Comparison of ENCODE assay signal across 39 cellular contexts in the genomic region with DNA sequence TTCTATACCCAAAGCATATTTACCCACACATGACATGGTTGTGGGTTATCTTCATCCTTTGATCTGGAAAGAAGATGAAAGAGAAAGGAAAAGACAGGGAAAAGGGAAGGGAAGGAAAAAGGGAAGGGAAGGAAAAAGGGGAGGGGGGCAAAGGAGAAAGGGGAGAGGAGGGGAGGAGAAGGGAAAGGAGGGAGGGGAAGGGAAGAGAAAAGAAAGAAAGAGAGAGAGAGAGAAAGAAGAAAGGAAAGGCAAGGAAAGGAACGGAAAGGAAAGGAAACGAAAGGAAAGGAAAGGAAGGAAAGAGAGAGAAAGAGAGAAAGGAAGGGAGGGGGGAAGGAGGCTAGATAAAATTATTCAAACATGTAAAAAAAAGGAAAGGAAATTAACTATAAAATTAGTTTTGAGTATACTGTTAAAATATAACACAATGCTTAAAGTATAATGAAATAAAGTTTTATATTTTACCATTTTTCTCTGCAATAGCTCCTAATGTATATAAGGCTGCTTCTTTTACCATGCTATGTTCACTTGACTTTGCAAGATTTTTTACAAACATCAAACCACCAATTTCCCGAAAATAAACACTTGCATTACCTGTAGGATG. TPM values are rescaled to one million over a fixed set of nuclear protein-coding genes. Genes with fewer than 3 reads are reported as not detected.
"Had no signal": no experiment of that assay in that cellular context is flagged by ENCODE, and none has a peak within 500 bp of the region (broad histone marks: within the 10 kb centered on the region; RNA-seq: fewer than 3 reads in every experiment).

No MANE protein-coding gene starts in this region.

- H3K9me3 Mint-ChIP-seq: activated B cell treated with CpG ODN at 0.5 μM for 24 hours; activated CD4-positive, alpha-beta memory T cell treated with anti-CD3 and anti-CD28 coated beads for 36 hours; activated CD4-positive, alpha-beta T cell treated with anti-CD3 and anti-CD28 coated beads, Interleukin-2, amount 10 ng/mL, durations not matched to agents 24 days and 14 days; activated CD8-positive, alpha-beta T cell treated with anti-CD3 and anti-CD28 coated beads for 36 hours; activated naive CD4-positive, alpha-beta T cell treated with anti-CD3 and anti-CD28 coated beads for 36 hours; activated naive CD4-positive, alpha-beta T cell treated with anti-CD3 and anti-CD28 coated beads, Interleukin-2, amount 50 U/mL, for 72 hours; activated naive CD8-positive, alpha-beta T cell treated with anti-CD3 and anti-CD28 coated beads for 36 hours; activated T-cell treated with anti-CD3 and anti-CD28 coated beads, Interleukin-2, amount 50 U/mL, for 4 hours; activated T-cell treated with anti-CD3 and anti-CD28 coated beads, Interleukin-2, amount 50 U/mL, for 72 hours; activated T-helper 1 cell treated with anti-CD3 and anti-CD28 coated beads, Interleukin-12 subunit alpha, Interleukin-12 subunit beta, Interleukin-2, Interleukin-4 antibody, amounts not matched to agents 30 ng/mL and 10 ng/mL and 1 ng/mL, durations not matched to agents 14 hours and 24 hours and 36 hours; activated T-helper 17 cell treated with anti-CD3 and anti-CD28 coated beads, Interleukin-2, amount 50 U/mL, for 72 hours; T-helper 1 cell treated with Interleukin-12 subunit alpha and Interleukin-12 subunit beta and Interleukin-4 antibody, amounts not matched to agents 30 μg/mL and 1 μg/mL, for 36 hours; T-helper 2 cell treated with Interferon-gamma antibody and Interleukin-4, amounts not matched to agents 5 μg/mL and 100 μg/mL, for 36 hours had no signal

- ATAC-seq: activated CD8-positive, alpha-beta T cell treated with anti-CD3 and anti-CD28 coated beads for 36 hours; activated naive CD4-positive, alpha-beta T cell treated with anti-CD3 and anti-CD28 coated beads, Interleukin-2, amount 50 U/mL, for 72 hours; activated T-cell treated with anti-CD3 and anti-CD28 coated beads, Interleukin-2, amount 50 U/mL, for 4 hours; activated T-cell treated with anti-CD3 and anti-CD28 coated beads, Interleukin-2, amount 50 U/mL, for 72 hours; activated T-helper 17 cell treated with anti-CD3 and anti-CD28 coated beads, Interleukin-2, amount 50 U/mL, for 72 hours; body of pancreas had no signal

- H3K4me3 Mint-ChIP-seq: activated B cell treated with CpG ODN at 0.5 μM for 24 hours; activated CD4-positive, alpha-beta memory T cell treated with anti-CD3 and anti-CD28 coated beads for 36 hours; activated CD4-positive, alpha-beta T cell treated with anti-CD3 and anti-CD28 coated beads, Interleukin-2, amount 10 ng/mL, durations not matched to agents 24 days and 14 days; activated CD8-positive, alpha-beta T cell treated with anti-CD3 and anti-CD28 coated beads for 36 hours; activated naive CD4-positive, alpha-beta T cell treated with anti-CD3 and anti-CD28 coated beads for 36 hours; activated naive CD8-positive, alpha-beta T cell treated with anti-CD3 and anti-CD28 coated beads for 36 hours; activated T-cell treated with anti-CD3 and anti-CD28 coated beads, Interleukin-2, amount 50 U/mL, for 4 hours; activated T-cell treated with anti-CD3 and anti-CD28 coated beads, Interleukin-2, amount 50 U/mL, for 72 hours; activated T-helper 1 cell treated with anti-CD3 and anti-CD28 coated beads, Interleukin-12 subunit alpha, Interleukin-12 subunit beta, Interleukin-2, Interleukin-4 antibody, amounts not matched to agents 30 ng/mL and 10 ng/mL and 1 ng/mL, durations not matched to agents 14 hours and 24 hours and 36 hours; activated T-helper 17 cell treated with anti-CD3 and anti-CD28 coated beads, Interleukin-2, amount 50 U/mL, for 72 hours; T-helper 1 cell treated with Interleukin-12 subunit alpha and Interleukin-12 subunit beta and Interleukin-4 antibody, amounts not matched to agents 30 μg/mL and 1 μg/mL, for 36 hours; T-helper 2 cell treated with Interferon-gamma antibody and Interleukin-4, amounts not matched to agents 5 μg/mL and 100 μg/mL, for 36 hours had no signal

- H3K27me3 ChIP-seq: adrenal gland, body of pancreas, brain microvascular endothelial cell, breast epithelium had no signal

- H3K27me3 Mint-ChIP-seq: activated B cell treated with CpG ODN at 0.5 μM for 24 hours; activated CD4-positive, alpha-beta memory T cell treated with anti-CD3 and anti-CD28 coated beads for 36 hours; activated CD8-positive, alpha-beta T cell treated with anti-CD3 and anti-CD28 coated beads for 36 hours; activated naive CD8-positive, alpha-beta T cell treated with anti-CD3 and anti-CD28 coated beads for 36 hours; activated T-helper 17 cell treated with anti-CD3 and anti-CD28 coated beads, Interleukin-2, amount 50 U/mL, for 72 hours had no signal

- H3K9me3 ChIP-seq: body of pancreas, breast epithelium had no signal

- H3K36me3 ChIP-seq: adrenal gland, brain microvascular endothelial cell, breast epithelium had no signal

- H3K36me3 Mint-ChIP-seq: activated CD4-positive, alpha-beta memory T cell treated with anti-CD3 and anti-CD28 coated beads for 36 hours; activated naive CD4-positive, alpha-beta T cell treated with anti-CD3 and anti-CD28 coated beads, Interleukin-2, amount 50 U/mL, for 72 hours; activated naive CD8-positive, alpha-beta T cell treated with anti-CD3 and anti-CD28 coated beads for 36 hours had no signal

- FAIRE-seq: astrocyte had no signal

- H3K27ac Mint-ChIP-seq: activated B cell treated with CpG ODN at 0.5 μM for 24 hours; activated CD4-positive, alpha-beta memory T cell treated with anti-CD3 and anti-CD28 coated beads for 36 hours; activated CD4-positive, alpha-beta T cell treated with anti-CD3 and anti-CD28 coated beads, Interleukin-2, amount 10 ng/mL, durations not matched to agents 24 days and 14 days; activated CD8-positive, alpha-beta T cell treated with anti-CD3 and anti-CD28 coated beads for 36 hours; activated naive CD4-positive, alpha-beta T cell treated with anti-CD3 and anti-CD28 coated beads for 36 hours; activated naive CD4-positive, alpha-beta T cell treated with anti-CD3 and anti-CD28 coated beads, Interleukin-2, amount 50 U/mL, for 72 hours; activated naive CD8-positive, alpha-beta T cell treated with anti-CD3 and anti-CD28 coated beads for 36 hours; activated T-cell treated with anti-CD3 and anti-CD28 coated beads, Interleukin-2, amount 50 U/mL, for 72 hours; activated T-helper 1 cell treated with anti-CD3 and anti-CD28 coated beads, Interleukin-12 subunit alpha, Interleukin-12 subunit beta, Interleukin-2, Interleukin-4 antibody, amounts not matched to agents 30 ng/mL and 10 ng/mL and 1 ng/mL, durations not matched to agents 14 hours and 24 hours and 36 hours; activated T-helper 17 cell treated with anti-CD3 and anti-CD28 coated beads, Interleukin-2, amount 50 U/mL, for 72 hours; T-helper 1 cell treated with Interleukin-12 subunit alpha and Interleukin-12 subunit beta and Interleukin-4 antibody, amounts not matched to agents 30 μg/mL and 1 μg/mL, for 36 hours; T-helper 2 cell treated with Interferon-gamma antibody and Interleukin-4, amounts not matched to agents 5 μg/mL and 100 μg/mL, for 36 hours had no signal

- H3K27ac ChIP-seq: adrenal gland, body of pancreas, brain microvascular endothelial cell, breast epithelium, VCaP had no signal

- H3K4me3 ChIP-seq: adrenal gland, body of pancreas, breast epithelium had no signal

- DNase-seq: activated B cell treated with CpG ODN at 0.5 μM for 24 hours; activated CD4-positive, alpha-beta memory T cell treated with anti-CD3 and anti-CD28 coated beads for 36 hours; activated CD4-positive, alpha-beta T cell treated with anti-CD3 and anti-CD28 coated beads for 4 hours; activated CD4-positive, alpha-beta T cell treated with anti-CD3 and anti-CD28 coated beads, Interleukin-2, amount 10 ng/mL, durations not matched to agents 24 days and 14 days; activated CD4-positive, alpha-beta T cell treated with anti-CD3 and anti-CD28 coated beads, Interleukin-2, amount 50 U/mL, for 1 hour; activated CD4-positive, alpha-beta T cell treated with anti-CD3 and anti-CD28 coated beads, Interleukin-2, amount 50 U/mL, for 4 hours; activated CD4-positive, CD25-positive, alpha-beta regulatory T cell treated with anti-CD3 and anti-CD28 coated beads, Interleukin-2, amount 50 U/mL, for 72 hours; activated CD8-positive, alpha-beta memory T cell treated with anti-CD3 and anti-CD28 coated beads, Interleukin-2, amount 50 U/mL, for 4 hours; activated CD8-positive, alpha-beta T cell treated with anti-CD3 and anti-CD28 coated beads for 36 hours; activated effector memory CD4-positive, alpha-beta T cell treated with anti-CD3 and anti-CD28 coated beads, Interleukin-2, amount 50 U/mL, for 16 hours; activated gamma-delta T cell treated with Interleukin-2 at 50 U/mL for 16 hours; activated naive CD4-positive, alpha-beta T cell; activated naive CD4-positive, alpha-beta T cell treated with anti-CD3 and anti-CD28 coated beads for 36 hours; activated naive CD4-positive, alpha-beta T cell treated with anti-CD3 and anti-CD28 coated beads, Interleukin-2, amount 50 U/mL, for 16 hours; activated naive CD8-positive, alpha-beta T cell treated with anti-CD3 and anti-CD28 coated beads for 36 hours; activated T-cell treated with anti-CD3 and anti-CD28 coated beads for 4 hours; activated T-cell treated with anti-CD3 and anti-CD28 coated beads, Interleukin-2, amount 50 U/mL, for 1 hour; activated T-cell treated with anti-CD3 and anti-CD28 coated beads, Interleukin-2, amount 50 U/mL, for 4 hours; activated T-cell treated with anti-CD3 and anti-CD28 coated beads, Interleukin-2, amount 50 U/mL, for 72 hours; adrenal gland; amniotic stem cell; aorta; body of pancreas; brain microvascular endothelial cell; central memory CD4-positive, alpha-beta T cell; T-helper 1 cell; T-helper 2 cell; T-helper 9 cell had no signal

- H3K4me1 ChIP-seq: adrenal gland, body of pancreas, breast epithelium had no signal

- H3K4me1 Mint-ChIP-seq: activated B cell treated with CpG ODN at 0.5 μM for 24 hours; activated CD4-positive, alpha-beta T cell treated with anti-CD3 and anti-CD28 coated beads, Interleukin-2, amount 10 ng/mL, durations not matched to agents 24 days and 14 days; activated naive CD8-positive, alpha-beta T cell treated with anti-CD3 and anti-CD28 coated beads for 36 hours; activated T-helper 17 cell treated with anti-CD3 and anti-CD28 coated beads, Interleukin-2, amount 50 U/mL, for 72 hours had no signal

RNA-seq across cellular contexts. Expression of a gene that starts 11.2 kb away (rescaled TPM):
- total RNA-seq: activated B cell treated with CpG ODN at 0.5 μM for 24 hours; activated CD4-positive, alpha-beta memory T cell treated with anti-CD3 and anti-CD28 coated beads for 36 hours; activated naive CD4-positive, alpha-beta T cell treated with anti-CD3 and anti-CD28 coated beads for 36 hours; activated naive CD4-positive, alpha-beta T cell treated with anti-CD3 and anti-CD28 coated beads, Interleukin-2, amount 50 U/mL, for 72 hours; activated naive CD8-positive, alpha-beta T cell treated with anti-CD3 and anti-CD28 coated beads for 36 hours; activated T-cell treated with anti-CD3 and anti-CD28 coated beads, Interleukin-2, amount 50 U/mL, for 4 hours; adrenal gland; aorta; body of pancreas; cardiac septum; cerebellum had no signal
- polyA plus RNA-seq: adrenal gland, aorta had no signal

RNA-seq across cellular contexts. Expression of a gene that starts 54.0 kb away (rescaled TPM):
- total RNA-seq: activated B cell treated with CpG ODN at 0.5 μM for 24 hours; activated CD8-positive, alpha-beta memory T cell treated with anti-CD3 and anti-CD28 coated beads for 36 hours; activated naive CD4-positive, alpha-beta T cell treated with anti-CD3 and anti-CD28 coated beads for 36 hours; activated naive CD4-positive, alpha-beta T cell treated with anti-CD3 and anti-CD28 coated beads, Interleukin-2, amount 50 U/mL, for 72 hours; activated naive CD8-positive, alpha-beta T cell treated with anti-CD3 and anti-CD28 coated beads for 36 hours; activated T-cell treated with anti-CD3 and anti-CD28 coated beads, Interleukin-2, amount 50 U/mL, for 72 hours; activated T-helper 17 cell treated with anti-CD3 and anti-CD28 coated beads, Interleukin-2, amount 50 U/mL, for 72 hours; adrenal gland; aorta; astrocyte; body of pancreas; cardiac septum; cerebellum had no signal
- polyA plus RNA-seq: adrenal gland had no signal
